Comparison of ENCODE assay signal across 20 cellular contexts in genomic region chr13:40673061-40673397, GRCh38. TPM values are rescaled to one million over a fixed set of nuclear protein-coding genes. Genes with fewer than 3 reads are reported as not detected.
A peak's percentile ranks its signal among the peaks of the same experiment; 100 is the strongest.
DNase-seq lines count a peak whose midpoint lies in the region; ATAC-seq and TF ChIP-seq lines count a peak whose summit lies in the region.
"Had no signal": no experiment of that assay in that cellular context is flagged by ENCODE, and none has a peak within 500 bp of the region (broad histone marks: within the 10 kb centered on the region; RNA-seq: fewer than 3 reads in every experiment).

No MANE protein-coding gene starts in this region.

- H3K27me3 ChIP-seq in OCI-LY1 (ENCODE audit: insufficient read depth, low read length) = no peaks in the 10 kb centered on the region
- no peaks in the 10 kb centered on the region for H3K27me3 ChIP-seq in mammary epithelial cell (ENCODE audit: insufficient read depth, low read length)
- H3K27me3 ChIP-seq: BE2C, MG63, spleen had no signal

- in situ Hi-C loops in mammary epithelial cell (cut with MboI; ENCODE audit: low sequenced_read_pairs in 2 of 2) = no loop called here

- peaks cover 6% of the 10 kb centered on the region for H3K27me3 Mint-ChIP-seq in nephron (ENCODE audit: low read depth)
- H3K27me3 Mint-ChIP-seq: activated CD4-positive, alpha-beta T cell treated with anti-CD3 and anti-CD28 coated beads, Interleukin-2, amount 10 ng/mL, durations not matched to agents 7 days and 5 days had no signal

- no peaks in the 10 kb centered on the region for H3F3A ChIP-seq in OCI-LY1 (ENCODE audit: insufficient read depth, low read length)

- BruUV-seq in mammary epithelial cell (replicated peaks; lab: Mats Ljungman, UMichigan) = no TSS peak

- peaks cover 32% of the 10 kb centered on the region for H3K4me1 Mint-ChIP-seq in nephron

- DNase-seq in activated CD4-positive, CD25-positive, alpha-beta regulatory T cell (lab: John Stamatoyannopoulos, UW) = no peak
- DNase-seq in mammary epithelial cell (no peak), NCI-H1417 (lab: John Stamatoyannopoulos, UW) (no peak)
- DNase-seq: activated CD4-positive, alpha-beta T cell treated with anti-CD3 and anti-CD28 coated beads, Interleukin-2, amount 10 ng/mL, durations not matched to agents 7 days and 5 days; activated effector memory CD4-positive, alpha-beta T cell treated with Interleukin-2 at 50 U/mL for 16 hours; anterior cingulate cortex; Caco-2; midbrain; NCI-H146; spleen had no signal

- CTCF ChIA-PET in mammary epithelial cell (lab: Charles Lee; ENCODE audit: low non-redundant PET) = interaction anchor here (0.6 kb wide), 1 partner anchor 987 kb away, joined by 5 read pairs; no protein-coding TSS in a partner anchor

- no peak overlapping the region for H3K9ac ChIP-seq in OCI-LY1 (ENCODE audit: low read length)
- H3K9ac ChIP-seq in mammary epithelial cell (ENCODE audit: insufficient read depth, low read length) = no peak overlapping the region

- dilution Hi-C loops in mammary epithelial cell (cut with HindIII; ENCODE audit: low sequenced_read_pairs) = no loop called here

- H3K4me3 Mint-ChIP-seq in nephron = no peak overlapping the region
- H3K4me3 Mint-ChIP-seq: activated CD4-positive, alpha-beta T cell treated with anti-CD3 and anti-CD28 coated beads, Interleukin-2, amount 10 ng/mL, durations not matched to agents 7 days and 5 days; neural crest cell had no signal

- no peaks in the 10 kb centered on the region for H3K9me3 ChIP-seq in OCI-LY1 (ENCODE audit: low read length)
- H3K9me3 ChIP-seq in mammary epithelial cell (replicated peaks; ENCODE audit: insufficient read depth, low read length) = no peaks in the 10 kb centered on the region
- H3K9me3 ChIP-seq: BE2C, Caco-2, MG63, spleen had no signal

- intact Hi-C loops in mammary epithelial cell (cut with micrococcal nuclease) = no loop called here

- no peak for TF ChIP-seq CTCF in OCI-LY1 (IDR thresholded peaks at IDR 0.05; ENCODE audit: low read length)
- no peak for TF ChIP-seq CTCF in mammary epithelial cell (conservative IDR thresholded peaks at IDR 0.05 in 1 of 2, IDR thresholded peaks at IDR 0.05 in 1 of 2; ENCODE audit: extremely low read depth in 1 of 2, insufficient read depth in 1 of 2, low read depth in 1 of 2, low read length in 2 of 2)
- no peak for TF ChIP-seq CTCF in nephron (IDR thresholded peaks at IDR 0.05; ENCODE audit: unreplicated experiment in 3 of 3)

- no peaks in the 10 kb centered on the region for H3K9me2 ChIP-seq in OCI-LY1 (ENCODE audit: low read depth, low read length)

- H3K36me3 Mint-ChIP-seq in nephron (ENCODE audit: low read depth) = no peaks in the 10 kb centered on the region

- H4K20me1 ChIP-seq in OCI-LY1 (ENCODE audit: insufficient read depth, low read length) (no peaks in the 10 kb centered on the region), mammary epithelial cell (ENCODE audit: insufficient read depth, low read length) (no peaks in the 10 kb centered on the region)

- WGBS in mammary epithelial cell (ENCODE audit: low coverage, missing lambda C conversion rate) = 49% methylated on average over 2 of the region's 2 CpGs

- peak overlapping the region; percentile 21 for H3K27ac ChIP-seq in OCI-LY1 (ENCODE audit: low read depth, low read length, poor library complexity, severe bottlenecking)
- H3K27ac ChIP-seq in mammary epithelial cell (ENCODE audit: insufficient read depth, low read depth, low read length) = peak overlapping the region; percentile 7
- H3K27ac ChIP-seq: 22Rv1, spleen had no signal

- H3K36me3 ChIP-seq in OCI-LY1 (ENCODE audit: insufficient read depth, low read length) (no peaks in the 10 kb centered on the region), mammary epithelial cell (ENCODE audit: insufficient read depth, low read length) (no peaks in the 10 kb centered on the region)
- H3K36me3 ChIP-seq: BE2C, MG63, spleen had no signal

- ATAC-seq in activated CD4-positive, CD25-positive, alpha-beta regulatory T cell treated with anti-CD3 and anti-CD28 coated beads, Interleukin-2, amount 50 U/mL, for 24 hours = peak; percentile 77 to 81
- no peak for ATAC-seq in GM19328 (IDR thresholded peaks at IDR 0.05; ENCODE audit: unreplicated experiment)
- no peak for ATAC-seq in HG03108 (IDR thresholded peaks at IDR 0.05; ENCODE audit: unreplicated experiment)
- ATAC-seq: Right ventricle myocardium inferior had no signal

- no peaks in the 10 kb centered on the region for H3K9me3 Mint-ChIP-seq in nephron
- H3K9me3 Mint-ChIP-seq: activated CD4-positive, alpha-beta T cell treated with anti-CD3 and anti-CD28 coated beads, Interleukin-2, amount 10 ng/mL, durations not matched to agents 7 days and 5 days; neural crest cell had no signal

- H3K4me2 ChIP-seq in OCI-LY1 (ENCODE audit: low read length) = no peak overlapping the region
- H3K4me2 ChIP-seq in mammary epithelial cell (ENCODE audit: insufficient read depth, low read depth, low read length) = no peak overlapping the region

- H2AFZ ChIP-seq in OCI-LY1 (ENCODE audit: low read length) (no peak overlapping the region), mammary epithelial cell (ENCODE audit: low read depth, low read length) (no peak overlapping the region)

- H3K4me1 ChIP-seq in OCI-LY1 (ENCODE audit: insufficient read depth, low read length, severe bottlenecking) (peaks cover 29% of the 10 kb centered on the region), mammary epithelial cell (ENCODE audit: insufficient read depth, low read length) (peaks cover 10% of the 10 kb centered on the region)
- H3K4me1 ChIP-seq: BE2C, Caco-2 had no signal

- H3K79me2 ChIP-seq in OCI-LY1 (ENCODE audit: insufficient read depth, low read length) (no peaks in the 10 kb centered on the region), mammary epithelial cell (ENCODE audit: insufficient read depth, low read length) (no peaks in the 10 kb centered on the region)

- peak overlapping the region; percentile 9 to 59 (median 19) for H3K27ac Mint-ChIP-seq in nephron
- H3K27ac Mint-ChIP-seq: activated CD4-positive, alpha-beta T cell treated with anti-CD3 and anti-CD28 coated beads, Interleukin-2, amount 10 ng/mL, durations not matched to agents 7 days and 5 days had no signal

- H3K4me3 ChIP-seq in OCI-LY1 (ENCODE audit: low read depth, low read length, poor library complexity, severe bottlenecking) = no peak overlapping the region
- no peak overlapping the region for H3K4me3 ChIP-seq in mammary epithelial cell (replicated peaks in 1 of 3; ENCODE audit: insufficient read depth in 1 of 3, low read depth in 2 of 3, low read length in 3 of 3)
- H3K4me3 ChIP-seq: MG63, spleen had no signal

RNA-seq across cellular contexts. Expression of gene FOXO1, which starts 6.6 kb away (rescaled TPM):
- total RNA-seq in mammary epithelial cell = 10 to 100 TPM; 10.1 to 23.3 TPM
- 3.3 TPM for polyA plus RNA-seq in mammary epithelial cell
- polyA minus RNA-seq in mammary epithelial cell = 15.0 TPM

Comparison
In these comparisons a context has a peak if more than half of its experiments do, and no peak if none do; other contexts are left out.
1. ATAC-seq: peak in activated CD4-positive, CD25-positive, alpha-beta regulatory T cell treated with anti-CD3 and anti-CD28 coated beads, Interleukin-2, amount 50 U/mL, for 24 hours (2 of 2); none in GM19328 (single experiment) and HG03108 (single experiment).